20 cellular contexts compared by ENCODE assay signal in genomic region chr6:79600313-79601019, GRCh38. TPM values are rescaled to one million over a fixed set of nuclear protein-coding genes. Genes with fewer than 3 reads are reported as not detected.
DNase-seq lines count a peak whose midpoint lies in the region; ATAC-seq and TF ChIP-seq lines count a peak whose summit lies in the region.
"Had no signal": no experiment of that assay in that cellular context is flagged by ENCODE, and none has a peak within 500 bp of the region (broad histone marks: within the 10 kb centered on the region; RNA-seq: fewer than 3 reads in every experiment).

No MANE protein-coding gene starts in this region.

- H3K27ac ChIP-seq in Panc1 (ENCODE audit: low read length) = peak overlapping the region; percentile 95
- H3K27ac ChIP-seq: BLaER1, brain microvascular endothelial cell, thoracic aorta had no signal

- H3K36me3 ChIP-seq in Panc1 (ENCODE audit: control insufficient read depth, insufficient read depth, low read length) = no peaks in the 10 kb centered on the region
- H3K36me3 ChIP-seq: BLaER1, brain microvascular endothelial cell, MG63, thoracic aorta had no signal

- in situ Hi-C loops in Panc1 (cut with HindIII; ENCODE audit: low pct_unique_long_range_greater_than_20kb, low sequenced_read_pairs) = no loop called here

- H3K4me1 Mint-ChIP-seq in glutamatergic neuron (ENCODE audit: low read depth, unreplicated experiment) = peaks cover 32% of the 10 kb centered on the region
- H3K4me1 Mint-ChIP-seq in progenitor cell of endocrine pancreas (ENCODE audit: low read depth) = peaks cover 36% of the 10 kb centered on the region
- peaks cover 0 to 1% (median 0%) of the 10 kb centered on the region in 4 donors for H3K4me1 Mint-ChIP-seq in naive thymus-derived CD8-positive, alpha-beta T cell

- H3K4me3 Mint-ChIP-seq in glutamatergic neuron (ENCODE audit: unreplicated experiment) = no peak overlapping the region
- no peak overlapping the region for H3K4me3 Mint-ChIP-seq in progenitor cell of endocrine pancreas (ENCODE audit: low read depth)
- H3K4me3 Mint-ChIP-seq in naive thymus-derived CD8-positive, alpha-beta T cell = no peak overlapping the region
- H3K4me3 Mint-ChIP-seq: activated CD4-positive, alpha-beta memory T cell treated with anti-CD3 and anti-CD28 coated beads for 36 hours had no signal

- H3K4me1 ChIP-seq in Panc1 (ENCODE audit: control insufficient read depth, insufficient read depth, low read length) = peaks cover 39% of the 10 kb centered on the region
- H3K4me1 ChIP-seq: BLaER1 had no signal

- BruUV-seq in Panc1 (replicated peaks; lab: Mats Ljungman, UMichigan) = no TSS peak

- H3K36me3 Mint-ChIP-seq in glutamatergic neuron (ENCODE audit: unreplicated experiment) (no peaks in the 10 kb centered on the region), progenitor cell of endocrine pancreas (ENCODE audit: insufficient read depth) (peaks cover 7% of the 10 kb centered on the region)
- H3K36me3 Mint-ChIP-seq in naive thymus-derived CD8-positive, alpha-beta T cell = peaks cover 0 to 2% (median 0%) of the 10 kb centered on the region in 3 donors
- H3K36me3 Mint-ChIP-seq: activated CD4-positive, alpha-beta memory T cell treated with anti-CD3 and anti-CD28 coated beads for 36 hours had no signal

- H3K9me3 Mint-ChIP-seq in glutamatergic neuron (ENCODE audit: unreplicated experiment) (peaks cover 13% of the 10 kb centered on the region), progenitor cell of endocrine pancreas (ENCODE audit: low read depth) (peaks cover 12% of the 10 kb centered on the region)
- H3K9me3 Mint-ChIP-seq in naive thymus-derived CD8-positive, alpha-beta T cell = peaks cover 0 to 3% (median 0%) of the 10 kb centered on the region in 9 donors
- H3K9me3 Mint-ChIP-seq: activated CD4-positive, alpha-beta memory T cell treated with anti-CD3 and anti-CD28 coated beads for 36 hours had no signal

- peak; percentile 58 for ATAC-seq in Panc1
- ATAC-seq in HG02973 (IDR thresholded peaks at IDR 0.05; ENCODE audit: unreplicated experiment) = no peak
- no peak for ATAC-seq in naive thymus-derived CD8-positive, alpha-beta T cell

- H3K27ac Mint-ChIP-seq in glutamatergic neuron (ENCODE audit: unreplicated experiment) (peak overlapping the region; percentile 69), progenitor cell of endocrine pancreas (peak overlapping the region; percentile 83)
- no peak overlapping the region for H3K27ac Mint-ChIP-seq in naive thymus-derived CD8-positive, alpha-beta T cell
- H3K27ac Mint-ChIP-seq: activated CD4-positive, alpha-beta memory T cell treated with anti-CD3 and anti-CD28 coated beads for 36 hours had no signal

- DNase-seq in NCI-H1417 (lab: John Stamatoyannopoulos, UW) = peak in 2 of 3 experiments; percentile 56 to 62
- no peak for DNase-seq in NCI-H1417 treated with DMSO at 0.1 percent for 48 hours (lab: John Stamatoyannopoulos, UW)
- no peak for DNase-seq in Panc1 (ENCODE audit: low read depth, low spot score)
- no peak for DNase-seq in glutamatergic neuron
- DNase-seq in progenitor cell of endocrine pancreas (ENCODE audit: low spot score, unreplicated experiment) = no peak
- DNase-seq in naive thymus-derived CD8-positive, alpha-beta T cell = no peak
- DNase-seq in activated effector memory CD4-positive, alpha-beta T cell treated with Interleukin-2 at 50 U/mL for 16 hours = no peak
- DNase-seq: 8988T; activated CD4-positive, alpha-beta memory T cell treated with anti-CD3 and anti-CD28 coated beads for 36 hours; activated naive CD4-positive, alpha-beta T cell treated with anti-CD3 and anti-CD28 coated beads, Interleukin-2, amount 50 U/mL, for 16 hours; activated T-cell treated with anti-CD3 and anti-CD28 coated beads, Interleukin-2, amount 50 U/mL, for 1 hour; MG63; NCI-H1694; NCI-H345; stimulated activated CD4-positive, alpha-beta T cell treated with anti-CD3 and anti-CD28 coated beads, Interleukin-12 subunit alpha, Interleukin-12 subunit beta, amount 100 ng/mL, for 4 hours; T-helper 1 cell had no signal

- intact Hi-C loops in Panc1 (cut with micrococcal nuclease; ENCODE audit: unreplicated experiment) = no loop called here

- H3K27me3 Mint-ChIP-seq in glutamatergic neuron (ENCODE audit: unreplicated experiment) = peaks cover 11% of the 10 kb centered on the region
- H3K27me3 Mint-ChIP-seq in progenitor cell of endocrine pancreas = no peaks in the 10 kb centered on the region
- H3K27me3 Mint-ChIP-seq in naive thymus-derived CD8-positive, alpha-beta T cell = peaks cover 0 to 3% (median 0%) of the 10 kb centered on the region in 5 donors
- H3K27me3 Mint-ChIP-seq: activated CD4-positive, alpha-beta memory T cell treated with anti-CD3 and anti-CD28 coated beads for 36 hours had no signal

- POLR2A ChIA-PET in Panc1 (lab: Charles Lee) = interaction anchor here (0.6 kb wide), 1 partner anchor 267 kb away, joined by 3 read pairs; no protein-coding TSS in a partner anchor
- POLR2A ChIA-PET in naive thymus-derived CD8-positive, alpha-beta T cell (lab: Charles Lee) = interaction anchor here (0.6 kb wide), 1 partner anchor 8 kb away, joined by 3 read pairs; no protein-coding TSS in a partner anchor

- no peak for TF ChIP-seq CTCF in Panc1 (IDR thresholded peaks at IDR 0.05)
- TF ChIP-seq CTCF in glutamatergic neuron (IDR thresholded peaks at IDR 0.05; ENCODE audit: partially characterized antibody, unreplicated experiment) = no peak
- no peak for TF ChIP-seq CTCF in progenitor cell of endocrine pancreas (IDR thresholded peaks at IDR 0.05; ENCODE audit: unreplicated experiment)

- no peaks in the 10 kb centered on the region for H3K27me3 ChIP-seq in Panc1 (ENCODE audit: control insufficient read depth, insufficient read depth, low read length)
- H3K27me3 ChIP-seq: BLaER1, brain microvascular endothelial cell, MG63 had no signal

- CTCF ChIA-PET in Panc1 (lab: Charles Lee) = interaction anchor here (0.5 to 1.1 kb wide), 3 partner anchors 11 to 30 kb away, joined by 3 to 7 read pairs (median 4); no protein-coding TSS in a partner anchor

- H3K9me3 ChIP-seq in Panc1 (ENCODE audit: control insufficient read depth, insufficient read depth, low read depth, low read length) = no peaks in the 10 kb centered on the region
- H3K9me3 ChIP-seq: BLaER1, MG63, thoracic aorta had no signal

- no peak overlapping the region for H3K4me3 ChIP-seq in Panc1 (ENCODE audit: low read depth in 2 of 2, low read length in 2 of 2)
- H3K4me3 ChIP-seq: BLaER1, MG63, thoracic aorta had no signal

RNA-seq across cellular contexts. Expression of gene SH3BGRL2, which starts 30.7 kb away (rescaled TPM):
- total RNA-seq in Panc1 (2021; ENCODE audit: unreplicated experiment) = 8.5 TPM
- 6.1 TPM for polyA plus RNA-seq in Panc1 (2012; ENCODE audit: insufficient read length)
- total RNA-seq in glutamatergic neuron (ENCODE audit: unreplicated experiment) = 47.2 TPM
- 47.4 and 49.1 TPM in 2 replicates for total RNA-seq in progenitor cell of endocrine pancreas
- 10 to 100 TPM; 21.3 to 23.4 TPM for total RNA-seq in naive thymus-derived CD8-positive, alpha-beta T cell
- polyA plus RNA-seq in naive thymus-derived CD8-positive, alpha-beta T cell = 1 to 10 TPM; 1.3 to 3.7 (median 2.6) TPM

Comparison
In these comparisons a context has a peak if more than half of its experiments do, and no peak if none do; other contexts are left out.
1. DNase-seq: peak in NCI-H1417 (2 of 3); none in NCI-H1417 treated with DMSO at 0.1 percent for 48 hours (single experiment), Panc1 (single experiment), glutamatergic neuron (single experiment), progenitor cell of endocrine pancreas (single experiment), naive thymus-derived CD8-positive, alpha-beta T cell (0 of 10) and activated effector memory CD4-positive, alpha-beta T cell treated with Interleukin-2 at 50 U/mL for 16 hours (single experiment).
2. H3K27ac Mint-ChIP-seq: peak in glutamatergic neuron (single experiment) and progenitor cell of endocrine pancreas (single experiment); none in naive thymus-derived CD8-positive, alpha-beta T cell (0 of 10).